13 cellular contexts compared by ENCODE assay signal in the genomic region with DNA sequence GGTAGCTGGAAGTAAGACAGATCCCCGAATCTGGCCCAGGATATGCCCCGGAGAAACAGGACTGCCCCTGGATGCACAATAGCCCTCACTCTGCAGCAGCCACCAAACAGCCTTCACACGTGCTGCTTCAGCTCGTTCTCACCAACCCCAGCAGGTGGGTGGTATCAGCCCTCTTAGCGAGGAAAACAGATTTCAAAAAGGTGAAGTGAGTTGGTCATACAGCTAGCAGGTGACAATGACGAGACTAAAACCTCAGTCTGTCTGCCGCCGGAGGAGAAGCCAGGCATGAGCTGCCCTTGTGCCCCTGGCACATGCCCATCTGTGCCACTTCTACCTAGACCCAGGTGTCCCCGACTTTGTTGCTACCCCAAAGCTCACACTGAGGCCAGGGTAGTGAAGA.
A peak's percentile ranks its signal among the peaks of the same experiment; 100 is the strongest.
DNase-seq lines count a peak whose midpoint lies in the region; ATAC-seq, FAIRE-seq and TF ChIP-seq lines count a peak whose summit lies in the region.
"Had no signal": no experiment of that assay in that cellular context is flagged by ENCODE, and none has a peak within 500 bp of the region (broad histone marks: within the 10 kb centered on the region; RNA-seq: fewer than 3 reads in every experiment).

No MANE protein-coding gene starts in this region.

- H2AFZ ChIP-seq in OCI-LY3 (ENCODE audit: low read depth, low read length) (no peak overlapping the region), parathyroid adenoma (peak overlapping the region; percentile 88)

- TF ChIP-seq EP300 in A549 (IDR thresholded peaks at IDR 0.05) (no peak), esophagus muscularis mucosa (IDR thresholded peaks at IDR 0.05) (no peak)

- H3K79me2 ChIP-seq in OCI-LY3 (ENCODE audit: low read length) (no peaks in the 10 kb centered on the region), parathyroid adenoma (no peaks in the 10 kb centered on the region)

- H3K27ac ChIP-seq in A549 (peak overlapping the region; percentile 50 to 84; a peak in 4 of 6 replicates), OCI-LY3 (ENCODE audit: low read length) (no peak overlapping the region), esophagus muscularis mucosa (replicated peaks in 1 of 4) (peak overlapping the region; percentile 82 to 88 (median 86)), parathyroid adenoma (peak overlapping the region; percentile 86)

- no peak for TF ChIP-seq CTCF in A549 (IDR thresholded peaks at IDR 0.05)
- no peak for TF ChIP-seq CTCF in OCI-LY3 (IDR thresholded peaks at IDR 0.05; ENCODE audit: low read depth, low read length)
- TF ChIP-seq CTCF in esophagus muscularis mucosa (IDR thresholded peaks at IDR 0.05): no peak
- TF ChIP-seq CTCF in parathyroid adenoma (IDR thresholded peaks at IDR 0.05): no peak

- TF ChIP-seq POLR2A in A549 (IDR thresholded peaks at IDR 0.05; ENCODE audit: low read length): no peak
- TF ChIP-seq POLR2A in esophagus muscularis mucosa (IDR thresholded peaks at IDR 0.05; ENCODE audit: low read depth): no peak

- ATAC-seq in A549: no peak; a peak in 1 of 6 replicates
- ATAC-seq in stimulated activated memory B cell treated with anti-CD40 and anti-IgM and Interleukin-4, amounts not matched to agents 10 μg/mL and 1 μg/mL and 100 μg/mL, for 72 hours: no peak
- no peak for ATAC-seq in GM18520 (IDR thresholded peaks at IDR 0.05; ENCODE audit: unreplicated experiment)
- ATAC-seq: activated T-cell treated with anti-CD3 and anti-CD28 coated beads, Interleukin-2, amount 50 U/mL, for 72 hours had no signal

- H3K4me2 ChIP-seq in A549 (no peak overlapping the region), OCI-LY3 (ENCODE audit: low read length) (peak overlapping the region; percentile 21), parathyroid adenoma (ENCODE audit: low read length) (peak overlapping the region; percentile 46)

- H3K9me3 ChIP-seq in A549 (no peaks in the 10 kb centered on the region), OCI-LY3 (ENCODE audit: insufficient read depth, low read length) (no peaks in the 10 kb centered on the region), esophagus muscularis mucosa (no peaks in the 10 kb centered on the region), parathyroid adenoma (ENCODE audit: control insufficient read depth, low read length) (no peaks in the 10 kb centered on the region)

- H3K4me1 ChIP-seq in A549: peaks cover 11% of the 10 kb centered on the region
- peaks cover 21% of the 10 kb centered on the region for H3K4me1 ChIP-seq in OCI-LY3 (ENCODE audit: low read length)
- peaks cover 65 to 91% (median 76%) of the 10 kb centered on the region in 4 donors for H3K4me1 ChIP-seq in esophagus muscularis mucosa
- H3K4me1 ChIP-seq in parathyroid adenoma: peaks cover 74% of the 10 kb centered on the region

- no peaks in the 10 kb centered on the region for H3K36me3 Mint-ChIP-seq in stimulated activated memory B cell treated with anti-CD40 and anti-IgM and Interleukin-4, amounts not matched to agents 10 μg/mL and 1 μg/mL and 100 μg/mL, for 72 hours

- intact Hi-C loops in esophagus muscularis mucosa (cut with DNase I): loop anchor here (5.0 kb wide), 1 partner anchor 47 kb away; no protein-coding TSS in a partner anchor

- H3K4me1 Mint-ChIP-seq in stimulated activated memory B cell treated with anti-CD40 and anti-IgM and Interleukin-4, amounts not matched to agents 10 μg/mL and 1 μg/mL and 100 μg/mL, for 72 hours: no peaks in the 10 kb centered on the region

- FAIRE-seq in A549 (lab: Jason Lieb, UNC): no peak

- H3K4me3 Mint-ChIP-seq in stimulated activated memory B cell treated with anti-CD40 and anti-IgM and Interleukin-4, amounts not matched to agents 10 μg/mL and 1 μg/mL and 100 μg/mL, for 72 hours: no peak overlapping the region
- H3K4me3 Mint-ChIP-seq: activated T-cell treated with anti-CD3 and anti-CD28 coated beads, Interleukin-2, amount 50 U/mL, for 72 hours had no signal

- TF ChIP-seq RAD21 in A549 (conservative IDR thresholded peaks at IDR 0.05 in 1 of 2, IDR thresholded peaks at IDR 0.05 in 1 of 2): no peak

- CTCF ChIA-PET in A549 (lab: Yijun Ruan, JAX): interaction anchor here (1.0 to 12.7 kb wide), 6 partner anchors 8 to 113 kb away, joined by 3 to 171 read pairs (median 6); no protein-coding TSS in a partner anchor

- no peak for DNase-seq in A549 (ENCODE audit: low read depth in 1 of 2, low spot score in 1 of 2)
- no peak for DNase-seq in esophagus muscularis mucosa (ENCODE audit: extremely low spot score)
- DNase-seq in hepatic stellate cell (ENCODE audit: low spot score): no peak
- DNase-seq in NCI-H446 treated with DMSO at 0.1 percent for 48 hours (lab: John Stamatoyannopoulos, UW): no peak
- DNase-seq: activated CD4-positive, alpha-beta T cell treated with anti-CD3 and anti-CD28 coated beads for 48 hours; activated T-cell treated with anti-CD3 and anti-CD28 coated beads, Interleukin-2, amount 50 U/mL, for 72 hours; NCI-H2029; SIG-M5 had no signal

- H3K36me3 ChIP-seq in OCI-LY3 (replicated peaks; ENCODE audit: low read depth, low read length): no peaks in the 10 kb centered on the region
- no peaks in the 10 kb centered on the region for H3K36me3 ChIP-seq in esophagus muscularis mucosa
- H3K36me3 ChIP-seq in parathyroid adenoma (ENCODE audit: control insufficient read depth, insufficient read depth, low read length): no peaks in the 10 kb centered on the region
- H3K36me3 ChIP-seq: MG63 had no signal

- H3K27me3 Mint-ChIP-seq in stimulated activated memory B cell treated with anti-CD40 and anti-IgM and Interleukin-4, amounts not matched to agents 10 μg/mL and 1 μg/mL and 100 μg/mL, for 72 hours: no peaks in the 10 kb centered on the region

- no peak overlapping the region for H3K27ac Mint-ChIP-seq in stimulated activated memory B cell treated with anti-CD40 and anti-IgM and Interleukin-4, amounts not matched to agents 10 μg/mL and 1 μg/mL and 100 μg/mL, for 72 hours
- H3K27ac Mint-ChIP-seq: activated T-cell treated with anti-CD3 and anti-CD28 coated beads, Interleukin-2, amount 50 U/mL, for 72 hours had no signal

- WGBS in A549 (ENCODE audit: missing lambda C conversion rate): 90% methylated on average over 9 of the region's 9 CpGs
- WGBS in esophagus muscularis mucosa: 95% methylated on average over 4 of the region's 9 CpGs

- no peaks in the 10 kb centered on the region for H4K20me1 ChIP-seq in OCI-LY3 (ENCODE audit: insufficient read depth, low read length)

- H3K4me3 ChIP-seq in A549: no peak overlapping the region
- H3K4me3 ChIP-seq in OCI-LY3 (ENCODE audit: low read length): no peak overlapping the region
- H3K4me3 ChIP-seq in esophagus muscularis mucosa: no peak overlapping the region
- no peak overlapping the region for H3K4me3 ChIP-seq in parathyroid adenoma (ENCODE audit: low read depth, low read length)
- H3K4me3 ChIP-seq: MG63 had no signal

- H3K9ac ChIP-seq in OCI-LY3 (ENCODE audit: low read length) (no peak overlapping the region), parathyroid adenoma (no peak overlapping the region)

- POLR2A ChIA-PET in A549 (lab: Yijun Ruan, JAX): no interaction called here

- no peaks in the 10 kb centered on the region for H3K9me3 Mint-ChIP-seq in stimulated activated memory B cell treated with anti-CD40 and anti-IgM and Interleukin-4, amounts not matched to agents 10 μg/mL and 1 μg/mL and 100 μg/mL, for 72 hours
- H3K9me3 Mint-ChIP-seq: activated T-cell treated with anti-CD3 and anti-CD28 coated beads, Interleukin-2, amount 50 U/mL, for 72 hours had no signal

- no peaks in the 10 kb centered on the region for H3K27me3 ChIP-seq in OCI-LY3 (ENCODE audit: low read depth, low read length)
- H3K27me3 ChIP-seq in esophagus muscularis mucosa: no peaks in the 10 kb centered on the region
- no peaks in the 10 kb centered on the region for H3K27me3 ChIP-seq in parathyroid adenoma (ENCODE audit: control insufficient read depth, insufficient read depth, low read length)
- H3K27me3 ChIP-seq: MG63 had no signal

TF ChIP-seq in A549, 52 proteins besides CTCF, POLR2A, EP300 and RAD21:
- TF ChIP-seq ZC3H11A (IDR thresholded peaks at IDR 0.05) (no peak), JUNB (IDR thresholded peaks at IDR 0.05) (no peak), ESRRA (IDR thresholded peaks at IDR 0.05; ENCODE audit: borderline replicate concordance, low read length) (no peak)
- TF ChIP-seq, protein P1, sequence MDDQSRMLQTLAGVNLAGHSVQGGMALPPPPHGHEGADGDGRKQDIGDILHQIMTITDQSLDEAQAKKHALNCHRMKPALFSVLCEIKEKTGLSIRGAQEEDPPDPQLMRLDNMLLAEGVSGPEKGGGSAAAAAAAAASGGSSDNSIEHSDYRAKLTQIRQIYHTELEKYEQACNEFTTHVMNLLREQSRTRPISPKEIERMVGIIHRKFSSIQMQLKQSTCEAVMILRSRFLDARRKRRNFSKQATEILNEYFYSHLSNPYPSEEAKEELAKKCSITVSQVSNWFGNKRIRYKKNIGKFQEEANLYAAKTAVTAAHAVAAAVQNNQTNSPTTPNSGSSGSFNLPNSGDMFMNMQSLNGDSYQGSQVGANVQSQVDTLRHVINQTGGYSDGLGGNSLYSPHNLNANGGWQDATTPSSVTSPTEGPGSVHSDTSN (IDR thresholded peaks at IDR 0.05): no peak
- TF ChIP-seq, protein P2, sequence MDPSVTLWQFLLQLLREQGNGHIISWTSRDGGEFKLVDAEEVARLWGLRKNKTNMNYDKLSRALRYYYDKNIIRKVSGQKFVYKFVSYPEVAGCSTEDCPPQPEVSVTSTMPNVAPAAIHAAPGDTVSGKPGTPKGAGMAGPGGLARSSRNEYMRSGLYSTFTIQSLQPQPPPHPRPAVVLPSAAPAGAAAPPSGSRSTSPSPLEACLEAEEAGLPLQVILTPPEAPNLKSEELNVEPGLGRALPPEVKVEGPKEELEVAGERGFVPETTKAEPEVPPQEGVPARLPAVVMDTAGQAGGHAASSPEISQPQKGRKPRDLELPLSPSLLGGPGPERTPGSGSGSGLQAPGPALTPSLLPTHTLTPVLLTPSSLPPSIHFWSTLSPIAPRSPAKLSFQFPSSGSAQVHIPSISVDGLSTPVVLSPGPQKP (IDR thresholded peaks at IDR 0.05; ENCODE audit: low read depth, low read length): no peak
